ENCODE assay signal across 1 cellular context in the genomic region with DNA sequence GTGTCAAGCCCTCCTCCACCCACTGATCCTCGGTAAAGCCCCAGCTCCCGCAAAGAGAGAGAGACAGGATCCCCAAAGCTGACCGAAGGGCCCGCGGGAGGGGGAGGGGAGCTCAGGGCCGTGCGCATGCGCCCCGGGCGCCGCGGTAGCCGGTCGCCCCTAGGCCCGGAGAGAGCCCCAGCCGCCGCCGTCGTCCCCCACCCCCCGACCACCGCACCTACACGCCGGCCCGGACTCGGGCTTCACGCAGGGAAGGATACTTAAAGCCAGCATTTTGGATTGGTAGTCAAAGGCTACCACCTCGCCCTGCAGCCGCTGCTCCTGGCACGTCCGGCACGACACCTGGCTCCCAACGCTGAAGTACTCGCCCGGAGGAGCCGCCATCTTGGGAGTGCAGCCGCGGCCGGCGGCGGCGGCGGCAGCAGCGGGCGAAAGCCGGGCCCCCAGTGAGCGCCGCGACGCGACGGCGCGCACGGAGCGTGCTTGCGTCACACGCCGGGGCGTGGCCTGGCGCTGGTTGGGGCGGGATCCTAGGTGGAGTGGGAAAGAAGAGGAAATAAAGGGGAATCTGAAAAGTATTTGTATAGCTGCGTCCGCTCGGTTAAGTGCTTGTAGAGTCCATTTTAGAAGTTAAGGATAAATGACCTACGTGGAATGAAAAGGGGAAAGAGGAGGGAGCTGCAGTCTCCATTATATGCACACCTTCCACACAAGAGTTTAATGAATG.
TF ChIP-seq lines count a peak whose summit lies in the region.

A gene (minus strand): TSS at position 468 of the 727 bp plus-strand sequence. CDS start 84 bp downstream, at position 384.

TF ChIP-seq in A549, 52 proteins besides CTCF, POLR2A, EP300 and RAD21 (continued from another document):
- TF ChIP-seq, protein P1, sequence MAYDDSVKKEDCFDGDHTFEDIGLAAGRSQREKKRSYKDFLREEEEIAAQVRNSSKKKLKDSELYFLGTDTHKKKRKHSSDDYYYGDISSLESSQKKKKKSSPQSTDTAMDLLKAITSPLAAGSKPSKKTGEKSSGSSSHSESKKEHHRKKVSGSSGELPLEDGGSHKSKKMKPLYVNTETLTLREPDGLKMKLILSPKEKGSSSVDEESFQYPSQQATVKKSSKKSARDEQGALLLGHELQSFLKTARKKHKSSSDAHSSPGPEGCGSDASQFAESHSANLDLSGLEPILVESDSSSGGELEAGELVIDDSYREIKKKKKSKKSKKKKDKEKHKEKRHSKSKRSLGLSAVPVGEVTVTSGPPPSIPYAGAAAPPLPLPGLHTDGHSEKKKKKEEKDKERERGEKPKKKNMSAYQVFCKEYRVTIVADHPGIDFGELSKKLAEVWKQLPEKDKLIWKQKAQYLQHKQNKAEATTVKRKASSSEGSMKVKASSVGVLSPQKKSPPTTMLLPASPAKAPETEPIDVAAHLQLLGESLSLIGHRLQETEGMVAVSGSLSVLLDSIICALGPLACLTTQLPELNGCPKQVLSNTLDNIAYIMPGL (CRISPR knock-in tag; IDR thresholded peaks at IDR 0.05; ENCODE audit: borderline replicate concordance) = no peak
- TF ChIP-seq KDM5A (IDR thresholded peaks at IDR 0.05) (no peak), CHD4 (IDR thresholded peaks at IDR 0.05; ENCODE audit: borderline replicate concordance) (no peak)
- TF ChIP-seq, protein P2, sequence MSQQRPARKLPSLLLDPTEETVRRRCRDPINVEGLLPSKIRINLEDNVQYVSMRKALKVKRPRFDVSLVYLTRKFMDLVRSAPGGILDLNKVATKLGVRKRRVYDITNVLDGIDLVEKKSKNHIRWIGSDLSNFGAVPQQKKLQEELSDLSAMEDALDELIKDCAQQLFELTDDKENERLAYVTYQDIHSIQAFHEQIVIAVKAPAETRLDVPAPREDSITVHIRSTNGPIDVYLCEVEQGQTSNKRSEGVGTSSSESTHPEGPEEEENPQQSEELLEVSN (IDR thresholded peaks at IDR 0.05; ENCODE audit: borderline replicate concordance, low read depth) = 0 out of 2 replicates have a peak, but pooled peaks have one; percentile 5
